In the genomic region with DNA sequence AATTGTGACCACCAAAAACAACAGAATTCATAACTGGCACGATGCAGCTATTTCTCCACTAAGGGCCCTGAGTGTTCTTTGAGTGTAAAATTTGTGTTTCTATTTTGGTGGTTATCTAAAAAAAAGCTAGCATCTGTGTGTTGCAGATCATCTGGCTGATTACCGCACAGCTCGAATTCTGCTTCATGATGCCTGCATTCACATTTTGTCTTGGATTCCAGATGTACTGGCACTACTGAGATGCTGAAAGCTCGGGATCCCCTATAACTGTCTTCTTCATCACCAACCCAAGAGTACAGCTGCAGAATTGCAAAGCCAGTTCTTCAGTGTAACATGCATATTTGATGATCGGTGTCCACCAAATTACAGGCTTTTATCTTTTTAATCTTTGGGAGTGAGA, we compare ENCODE assay signal across 17 cellular contexts. TPM values are rescaled to one million over a fixed set of nuclear protein-coding genes. Genes with fewer than 3 reads are reported as not detected.
DNase-seq lines count a peak whose midpoint lies in the region; ATAC-seq and TF ChIP-seq lines count a peak whose summit lies in the region.
"Had no signal": no experiment of that assay in that cellular context is flagged by ENCODE, and none has a peak within 500 bp of the region (broad histone marks: within the 10 kb centered on the region; RNA-seq: fewer than 3 reads in every experiment).

No MANE protein-coding gene starts in this region.

- H3K27ac Mint-ChIP-seq in chondrocyte (ENCODE audit: unreplicated experiment) = peak overlapping the region; percentile 87

- peak overlapping the region; percentile 67 for H3K27ac ChIP-seq in temporal lobe (ENCODE audit: low read depth, low read length)
- H3K27ac ChIP-seq: C4-2B, GM23248 had no signal

- no peaks in the 10 kb centered on the region for H3K9me3 Mint-ChIP-seq in chondrocyte (ENCODE audit: low read depth)

- H3K4me1 Mint-ChIP-seq in chondrocyte (ENCODE audit: low read depth) = peaks cover 25% of the 10 kb centered on the region

- no peaks in the 10 kb centered on the region for H3K36me3 Mint-ChIP-seq in chondrocyte (ENCODE audit: low read depth)

- no peaks in the 10 kb centered on the region for H3K27me3 Mint-ChIP-seq in chondrocyte (ENCODE audit: low read depth)

- H3K4me3 Mint-ChIP-seq in chondrocyte (ENCODE audit: unreplicated experiment) = no peak overlapping the region

- no peak for ATAC-seq in SK-N-SH treated with all-trans-retinoic acid at 6 μM for 48 hours
- ATAC-seq in GM21723 (IDR thresholded peaks at IDR 0.05; ENCODE audit: unreplicated experiment) = no peak
- ATAC-seq: HCT116 had no signal

- DNase-seq in chondrocyte (ENCODE audit: low spot score) = no peak
- DNase-seq in occipital lobe (lab: John Stamatoyannopoulos, UW) = peak; percentile 7
- no peak for DNase-seq in DMS 273 treated with DMSO at 0.1 percent for 48 hours (lab: John Stamatoyannopoulos, UW)
- no peak for DNase-seq in DMS79 (lab: John Stamatoyannopoulos, UW)
- DNase-seq: ACHN, DMS79 treated with DMSO at 0.1 percent for 48 hours, GM23248, NCI-H1105, NCI-H2081, OCI-M1, RPMI8226, SHP77 treated with DMSO at 0.1 percent for 48 hours had no signal

- no peak for TF ChIP-seq CTCF in chondrocyte (IDR thresholded peaks at IDR 0.05)

TF ChIP-seq in SK-N-SH treated with all-trans-retinoic acid at 6 μM for 48 hours, 23 proteins besides CTCF, POLR2A, EP300 and RAD21:
- TF ChIP-seq RARB (CRISPR knock-in tag; IDR thresholded peaks at IDR 0.05) (no peak), TCF4 (CRISPR knock-in tag; IDR thresholded peaks at IDR 0.05; ENCODE audit: borderline replicate concordance) (peak; percentile 65)

RNA-seq across cellular contexts. Expression of a gene that starts 51.6 kb away (rescaled TPM):
- total RNA-seq in chondrocyte (123 to 163 TPM (median 162 TPM) in 3 replicates), occipital lobe (207 TPM), temporal lobe (184 TPM)
